2 cellular contexts compared by ENCODE assay signal in the genomic region with DNA sequence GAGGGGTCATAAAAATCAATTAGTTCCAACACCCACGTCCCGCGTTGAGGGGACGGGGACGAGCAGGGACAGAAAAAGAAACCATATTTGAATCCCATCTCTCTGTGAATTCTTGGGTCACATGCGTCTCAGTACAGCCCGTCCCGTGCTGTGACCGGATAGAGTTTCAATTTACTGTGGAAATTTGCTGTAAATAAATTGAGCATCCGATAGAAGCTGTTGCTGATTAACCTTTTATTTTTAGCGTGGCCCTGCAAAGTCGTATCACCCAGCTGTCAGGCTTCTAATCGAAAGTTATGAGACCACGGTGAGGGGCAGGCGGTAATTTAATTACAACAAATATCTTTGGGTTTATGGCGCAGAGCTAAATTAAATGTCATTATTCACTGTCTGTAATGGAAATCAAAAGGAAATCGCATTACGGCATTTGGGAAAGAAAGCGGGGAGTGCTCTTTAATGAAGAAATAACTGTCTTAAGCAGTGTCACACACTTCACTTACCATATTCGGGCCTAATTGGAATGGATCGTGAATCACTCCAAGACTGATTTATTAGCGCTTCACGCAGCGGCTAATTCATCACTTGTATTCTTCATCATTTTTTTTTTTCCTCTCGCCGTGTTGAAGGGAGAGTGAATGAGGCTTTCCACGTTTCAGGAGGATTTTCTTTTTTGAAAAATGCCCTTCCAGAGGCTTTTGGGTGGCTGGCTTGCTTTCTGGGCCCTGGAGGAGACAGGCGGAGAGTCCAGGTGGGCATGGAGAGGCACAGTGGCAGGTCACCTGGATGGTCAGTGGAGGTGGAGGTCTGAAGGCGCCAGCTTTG.
TF ChIP-seq lines count a peak whose summit lies in the region.

No MANE protein-coding gene starts in this region.

TF ChIP-seq in SK-N-SH, 30 proteins besides CTCF, POLR2A, EP300 and RAD21 (continued from another document):
- TF ChIP-seq MXI1 (IDR thresholded peaks at IDR 0.05; ENCODE audit: low read depth, low read length): no peak
- TF ChIP-seq GABPA (IDR thresholded peaks at IDR 0.05; ENCODE audit: low read depth): no peak
- no peak for TF ChIP-seq RFX5 (IDR thresholded peaks at IDR 0.05; ENCODE audit: low read length)
- no peak for TF ChIP-seq FOSL2 (IDR thresholded peaks at IDR 0.05; ENCODE audit: borderline replicate concordance, low read depth)
- no peak for TF ChIP-seq ELF1 (IDR thresholded peaks at IDR 0.05)
- TF ChIP-seq, protein P1, sequence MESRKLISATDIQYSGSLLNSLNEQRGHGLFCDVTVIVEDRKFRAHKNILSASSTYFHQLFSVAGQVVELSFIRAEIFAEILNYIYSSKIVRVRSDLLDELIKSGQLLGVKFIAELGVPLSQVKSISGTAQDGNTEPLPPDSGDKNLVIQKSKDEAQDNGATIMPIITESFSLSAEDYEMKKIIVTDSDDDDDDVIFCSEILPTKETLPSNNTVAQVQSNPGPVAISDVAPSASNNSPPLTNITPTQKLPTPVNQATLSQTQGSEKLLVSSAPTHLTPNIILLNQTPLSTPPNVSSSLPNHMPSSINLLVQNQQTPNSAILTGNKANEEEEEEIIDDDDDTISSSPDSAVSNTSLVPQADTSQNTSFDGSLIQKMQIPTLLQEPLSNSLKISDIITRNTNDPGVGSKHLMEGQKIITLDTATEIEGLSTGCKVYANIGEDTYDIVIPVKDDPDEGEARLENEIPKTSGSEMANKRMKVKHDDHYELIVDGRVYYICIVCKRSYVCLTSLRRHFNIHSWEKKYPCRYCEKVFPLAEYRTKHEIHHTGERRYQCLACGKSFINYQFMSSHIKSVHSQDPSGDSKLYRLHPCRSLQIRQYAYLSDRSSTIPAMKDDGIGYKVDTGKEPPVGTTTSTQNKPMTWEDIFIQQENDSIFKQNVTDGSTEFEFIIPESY (IDR thresholded peaks at IDR 0.05; ENCODE audit: borderline replicate concordance, low read depth): no peak
- TF ChIP-seq TAF1 (IDR thresholded peaks at IDR 0.05; ENCODE audit: borderline replicate concordance, low read depth, low read length): no peak
- no peak for TF ChIP-seq TCF12 (IDR thresholded peaks at IDR 0.05)
TF ChIP-seq in SK-N-SH: peak in this region for 0.

TF ChIP-seq in SK-N-SH treated with all-trans-retinoic acid at 6 μM for 48 hours, 23 proteins besides CTCF, POLR2A, EP300 and RAD21:
- no peak for TF ChIP-seq CSDC2 (CRISPR knock-in tag; IDR thresholded peaks at IDR 0.05)
- TF ChIP-seq, protein P2, sequence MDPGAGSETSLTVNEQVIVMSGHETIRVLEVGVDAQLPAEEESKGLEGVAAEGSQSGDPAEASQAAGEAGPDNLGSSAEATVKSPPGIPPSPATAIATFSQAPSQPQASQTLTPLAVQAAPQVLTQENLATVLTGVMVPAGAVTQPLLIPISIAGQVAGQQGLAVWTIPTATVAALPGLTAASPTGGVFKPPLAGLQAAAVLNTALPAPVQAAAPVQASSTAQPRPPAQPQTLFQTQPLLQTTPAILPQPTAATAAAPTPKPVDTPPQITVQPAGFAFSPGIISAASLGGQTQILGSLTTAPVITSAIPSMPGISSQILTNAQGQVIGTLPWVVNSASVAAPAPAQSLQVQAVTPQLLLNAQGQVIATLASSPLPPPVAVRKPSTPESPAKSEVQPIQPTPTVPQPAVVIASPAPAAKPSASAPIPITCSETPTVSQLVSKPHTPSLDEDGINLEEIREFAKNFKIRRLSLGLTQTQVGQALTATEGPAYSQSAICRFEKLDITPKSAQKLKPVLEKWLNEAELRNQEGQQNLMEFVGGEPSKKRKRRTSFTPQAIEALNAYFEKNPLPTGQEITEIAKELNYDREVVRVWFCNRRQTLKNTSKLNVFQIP (CRISPR knock-in tag; IDR thresholded peaks at IDR 0.05; ENCODE audit: borderline replicate concordance, low read depth): no peak
- TF ChIP-seq, protein P3, sequence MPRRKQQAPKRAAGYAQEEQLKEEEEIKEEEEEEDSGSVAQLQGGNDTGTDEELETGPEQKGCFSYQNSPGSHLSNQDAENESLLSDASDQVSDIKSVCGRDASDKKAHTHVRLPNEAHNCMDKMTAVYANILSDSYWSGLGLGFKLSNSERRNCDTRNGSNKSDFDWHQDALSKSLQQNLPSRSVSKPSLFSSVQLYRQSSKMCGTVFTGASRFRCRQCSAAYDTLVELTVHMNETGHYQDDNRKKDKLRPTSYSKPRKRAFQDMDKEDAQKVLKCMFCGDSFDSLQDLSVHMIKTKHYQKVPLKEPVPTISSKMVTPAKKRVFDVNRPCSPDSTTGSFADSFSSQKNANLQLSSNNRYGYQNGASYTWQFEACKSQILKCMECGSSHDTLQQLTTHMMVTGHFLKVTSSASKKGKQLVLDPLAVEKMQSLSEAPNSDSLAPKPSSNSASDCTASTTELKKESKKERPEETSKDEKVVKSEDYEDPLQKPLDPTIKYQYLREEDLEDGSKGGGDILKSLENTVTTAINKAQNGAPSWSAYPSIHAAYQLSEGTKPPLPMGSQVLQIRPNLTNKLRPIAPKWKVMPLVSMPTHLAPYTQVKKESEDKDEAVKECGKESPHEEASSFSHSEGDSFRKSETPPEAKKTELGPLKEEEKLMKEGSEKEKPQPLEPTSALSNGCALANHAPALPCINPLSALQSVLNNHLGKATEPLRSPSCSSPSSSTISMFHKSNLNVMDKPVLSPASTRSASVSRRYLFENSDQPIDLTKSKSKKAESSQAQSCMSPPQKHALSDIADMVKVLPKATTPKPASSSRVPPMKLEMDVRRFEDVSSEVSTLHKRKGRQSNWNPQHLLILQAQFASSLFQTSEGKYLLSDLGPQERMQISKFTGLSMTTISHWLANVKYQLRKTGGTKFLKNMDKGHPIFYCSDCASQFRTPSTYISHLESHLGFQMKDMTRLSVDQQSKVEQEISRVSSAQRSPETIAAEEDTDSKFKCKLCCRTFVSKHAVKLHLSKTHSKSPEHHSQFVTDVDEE (CRISPR knock-in tag; IDR thresholded peaks at IDR 0.05): no peak
- no peak for TF ChIP-seq ZFP30 (CRISPR knock-in tag; IDR thresholded peaks at IDR 0.05)
- TF ChIP-seq RARB (CRISPR knock-in tag; IDR thresholded peaks at IDR 0.05): no peak
- TF ChIP-seq ZFP3 (CRISPR knock-in tag; IDR thresholded peaks at IDR 0.05): no peak
- no peak for TF ChIP-seq TOX (CRISPR knock-in tag; IDR thresholded peaks at IDR 0.05; ENCODE audit: borderline replicate concordance)
- TF ChIP-seq GLIS3 (CRISPR knock-in tag; IDR thresholded peaks at IDR 0.05): no peak
- no peak for TF ChIP-seq ARNTL (CRISPR knock-in tag; IDR thresholded peaks at IDR 0.05; ENCODE audit: borderline replicate concordance, low read depth)
- no peak for TF ChIP-seq OSR1 (CRISPR knock-in tag; IDR thresholded peaks at IDR 0.05)
- TF ChIP-seq ZNF565 (CRISPR knock-in tag; conservative IDR thresholded peaks at IDR 0.05; ENCODE audit: low read depth): no peak
- TF ChIP-seq TCF4 (CRISPR knock-in tag; IDR thresholded peaks at IDR 0.05; ENCODE audit: borderline replicate concordance): no peak
